In the genomic region with DNA sequence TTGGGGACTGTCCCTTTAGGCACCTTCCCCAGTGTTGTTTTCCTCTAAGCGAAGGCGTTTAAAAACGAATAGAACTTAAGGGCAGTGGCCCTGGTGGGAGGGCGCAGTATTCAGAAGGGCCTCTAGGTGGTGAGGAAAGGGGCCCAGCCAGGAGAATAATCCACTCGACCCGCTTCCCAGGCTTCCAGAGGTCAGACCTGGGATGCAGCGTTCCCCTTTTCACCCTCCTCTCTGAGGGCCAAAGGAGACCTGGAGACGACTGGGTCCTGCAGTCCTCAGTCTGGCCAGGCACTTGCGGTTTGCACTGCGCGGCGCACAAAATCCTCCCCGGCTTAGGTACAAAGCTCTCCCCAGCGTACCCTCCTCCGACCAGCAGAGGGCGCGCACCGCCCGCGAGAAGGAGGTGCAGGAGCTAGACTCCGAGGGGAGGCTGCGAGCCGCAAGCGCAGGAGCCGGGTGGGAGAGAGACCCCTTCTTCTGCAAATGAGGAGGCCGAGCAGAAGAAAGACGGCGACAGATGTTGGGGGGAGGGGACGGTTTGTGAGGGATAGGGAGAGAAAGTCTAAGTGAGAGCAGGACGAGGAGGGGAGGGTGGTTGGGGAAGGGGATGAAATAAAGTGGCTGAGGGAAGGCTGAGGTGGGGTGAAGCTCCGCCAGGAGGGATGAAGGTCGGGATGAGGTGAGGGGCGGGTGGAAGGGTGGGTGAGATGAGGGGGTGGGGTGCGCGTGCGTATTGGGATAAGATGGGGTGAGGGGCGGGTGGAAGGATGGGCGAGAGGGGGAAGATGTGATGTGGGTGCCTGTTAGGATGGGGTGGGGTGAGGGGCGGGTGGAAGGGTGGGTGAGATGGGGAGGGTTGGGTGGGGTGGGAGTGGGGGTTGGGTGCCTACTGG, we compare ENCODE assay signal across 1 cellular context.
TF ChIP-seq lines count a peak whose summit lies in the region.

No MANE protein-coding gene starts in this region.

TF ChIP-seq in endothelial cell of umbilical vein, 7 proteins besides CTCF, POLR2A, EP300 and RAD21 (continued from another document):
- TF ChIP-seq JUN (IDR thresholded peaks at IDR 0.05; ENCODE audit: borderline replicate concordance, insufficient read depth, insufficient read length, low read depth) (no peak), EZH2 (IDR thresholded peaks at IDR 0.05; ENCODE audit: borderline replicate concordance, low read depth, low read length, severe bottlenecking) (no peak), FOS (IDR thresholded peaks at IDR 0.05; ENCODE audit: borderline replicate concordance, insufficient read depth, low read length) (no peak)
- TF ChIP-seq, protein P1, sequence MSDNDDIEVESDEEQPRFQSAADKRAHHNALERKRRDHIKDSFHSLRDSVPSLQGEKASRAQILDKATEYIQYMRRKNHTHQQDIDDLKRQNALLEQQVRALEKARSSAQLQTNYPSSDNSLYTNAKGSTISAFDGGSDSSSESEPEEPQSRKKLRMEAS (IDR thresholded peaks at IDR 0.05; ENCODE audit: insufficient read depth, insufficient read length), result no peak
